1 cellular context compared by ENCODE assay signal in genomic region chr16:30761928-30762902, GRCh38.
TF ChIP-seq lines count a peak whose summit lies in the region.

CFAP119 (minus strand) TSS chr16:30762062; CDS start chr16:30761748, 314 bp downstream.
RNF40 (plus strand) TSS chr16:30762322; CDS start chr16:30762546, 224 bp downstream.

TF ChIP-seq in HEK293, 187 proteins besides CTCF, POLR2A, EP300 and RAD21 (continued from another document and continues in another):
- no peak; the same call in 1 of the 2 replicates for TF ChIP-seq PRDM10 (tag by site-specific recombination; IDR thresholded peaks at IDR 0.05)
- TF ChIP-seq GFI1B (tag by site-specific recombination; IDR thresholded peaks at IDR 0.05), result no peak
- no peak for TF ChIP-seq ZNF311 (tag by site-specific recombination; IDR thresholded peaks at IDR 0.05; ENCODE audit: borderline replicate concordance)
- no peak for TF ChIP-seq HIC1 (tag by site-specific recombination; IDR thresholded peaks at IDR 0.05)
- TF ChIP-seq ZNF157 (tag by site-specific recombination; IDR thresholded peaks at IDR 0.05), result no peak
- no peak for TF ChIP-seq HOXD13 (CRISPR knock-in tag; IDR thresholded peaks at IDR 0.05; ENCODE audit: borderline replicate concordance)
- TF ChIP-seq ZNF596 (tag by site-specific recombination; IDR thresholded peaks at IDR 0.05), result no peak
- TF ChIP-seq PRDM4 (tag by site-specific recombination; IDR thresholded peaks at IDR 0.05), result 0 out of 2 replicates have a peak, but pooled peaks have one; percentile 19
- no peak for TF ChIP-seq KLF7 (tag by site-specific recombination; IDR thresholded peaks at IDR 0.05; ENCODE audit: borderline replicate concordance)
- no peak for TF ChIP-seq ZNF214 (tag by site-specific recombination; IDR thresholded peaks at IDR 0.05; ENCODE audit: borderline replicate concordance)
- no peak for TF ChIP-seq ZBTB26 (tag by site-specific recombination; optimal IDR thresholded peaks at IDR 0.05)
- TF ChIP-seq ZNF449 (tag by site-specific recombination; IDR thresholded peaks at IDR 0.05), result no peak
- peak; percentile 61 for TF ChIP-seq KLF17 (tag by site-specific recombination; IDR thresholded peaks at IDR 0.05)
- peak; percentile 51 for TF ChIP-seq ZIC2 (tag by site-specific recombination; IDR thresholded peaks at IDR 0.05)
- 0 out of 2 replicates have a peak, but pooled peaks have one; percentile 20 for TF ChIP-seq ZSCAN30 (tag by site-specific recombination; IDR thresholded peaks at IDR 0.05)
- TF ChIP-seq ZNF138 (tag by site-specific recombination; IDR thresholded peaks at IDR 0.05; ENCODE audit: borderline replicate concordance), result no peak
- TF ChIP-seq ZNF404 (tag by site-specific recombination; IDR thresholded peaks at IDR 0.05), result no peak
- no peak for TF ChIP-seq ZNF776 (tag by site-specific recombination; IDR thresholded peaks at IDR 0.05; ENCODE audit: borderline replicate concordance)
- TF ChIP-seq ZNF837 (tag by site-specific recombination; IDR thresholded peaks at IDR 0.05), result no peak
- no peak for TF ChIP-seq SETDB1 (IDR thresholded peaks at IDR 0.05; ENCODE audit: insufficient read length, low read length)
- TF ChIP-seq ZNF211 (tag by site-specific recombination; IDR thresholded peaks at IDR 0.05; ENCODE audit: low read depth), result no peak
- TF ChIP-seq ZFP69B (tag by site-specific recombination; IDR thresholded peaks at IDR 0.05), result no peak
- TF ChIP-seq ZNF341 (tag by site-specific recombination; IDR thresholded peaks at IDR 0.05; ENCODE audit: low read depth), result peak; percentile 73; the same call in 1 of the 2 replicates
- no peak for TF ChIP-seq ZNF426 (tag by site-specific recombination; IDR thresholded peaks at IDR 0.05)
- no peak for TF ChIP-seq ZNF362 (tag by site-specific recombination; IDR thresholded peaks at IDR 0.05)
- no peak for TF ChIP-seq ZNF777 (tag by site-specific recombination; IDR thresholded peaks at IDR 0.05; ENCODE audit: borderline replicate concordance)
- TF ChIP-seq ZNF37A (tag by site-specific recombination; IDR thresholded peaks at IDR 0.05), result no peak
- no peak for TF ChIP-seq ZNF239 (tag by site-specific recombination; IDR thresholded peaks at IDR 0.05)
- no peak for TF ChIP-seq ZNF140 (tag by site-specific recombination; IDR thresholded peaks at IDR 0.05)
- TF ChIP-seq ZNF155 (tag by site-specific recombination; IDR thresholded peaks at IDR 0.05), result no peak
- TF ChIP-seq ZNF112 (tag by site-specific recombination; IDR thresholded peaks at IDR 0.05), result no peak
- TF ChIP-seq ZNF571 (tag by site-specific recombination; IDR thresholded peaks at IDR 0.05), result no peak
- TF ChIP-seq ZNF624 (tag by site-specific recombination; IDR thresholded peaks at IDR 0.05), result no peak
- no peak for TF ChIP-seq ZNF621 (tag by site-specific recombination; IDR thresholded peaks at IDR 0.05)
- TF ChIP-seq SP3 (tag by site-specific recombination; IDR thresholded peaks at IDR 0.05), result peak; percentile 57; the same call in 1 of the 2 replicates
- peak; percentile 65; the same call in 1 of the 2 replicates for TF ChIP-seq ZNF391 (tag by site-specific recombination; IDR thresholded peaks at IDR 0.05; ENCODE audit: borderline replicate concordance, low read depth)
- no peak for TF ChIP-seq ZNF132 (tag by site-specific recombination; IDR thresholded peaks at IDR 0.05; ENCODE audit: borderline replicate concordance)
- no peak for TF ChIP-seq ZSCAN16 (tag by site-specific recombination; IDR thresholded peaks at IDR 0.05)
- no peak; the same call in 1 of the 2 replicates for TF ChIP-seq KLF9 (tag by site-specific recombination; IDR thresholded peaks at IDR 0.05; ENCODE audit: low read depth)
- no peak for TF ChIP-seq TCF7L2 (IDR thresholded peaks at IDR 0.05; ENCODE audit: borderline replicate concordance, low read depth, low read length)
- no peak for TF ChIP-seq ZSCAN18 (tag by site-specific recombination; IDR thresholded peaks at IDR 0.05)
- TF ChIP-seq RBAK (tag by site-specific recombination; IDR thresholded peaks at IDR 0.05), result no peak
- no peak for TF ChIP-seq ZNF549 (tag by site-specific recombination; IDR thresholded peaks at IDR 0.05)
- TF ChIP-seq ZNF366 (tag by site-specific recombination; conservative IDR thresholded peaks at IDR 0.05), result 0 out of 2 replicates have a peak, but pooled peaks have one; percentile 23
- no peak for TF ChIP-seq ZNF121 (tag by site-specific recombination; IDR thresholded peaks at IDR 0.05)
- peak; percentile 29; the same call in 1 of the 2 replicates for TF ChIP-seq KLF8 (tag by site-specific recombination; IDR thresholded peaks at IDR 0.05)
- no peak for TF ChIP-seq ZNF223 (tag by site-specific recombination; IDR thresholded peaks at IDR 0.05)
- no peak for TF ChIP-seq ZNF280C (tag by site-specific recombination; IDR thresholded peaks at IDR 0.05)
- TF ChIP-seq FEZF1 (tag by site-specific recombination; IDR thresholded peaks at IDR 0.05), result no peak; the same call in 1 of the 2 replicates
- TF ChIP-seq ZNF174 (tag by site-specific recombination; IDR thresholded peaks at IDR 0.05), result no peak
- TF ChIP-seq ZNF23 (tag by site-specific recombination; IDR thresholded peaks at IDR 0.05; ENCODE audit: borderline replicate concordance), result no peak
